In genomic region chr16:86215233-86215978, GRCh38 we compare ENCODE assay signal across 20 cellular contexts.
DNase-seq lines count a peak whose midpoint lies in the region; ATAC-seq, FAIRE-seq and TF ChIP-seq lines count a peak whose summit lies in the region.
"Had no signal": no experiment of that assay in that cellular context is flagged by ENCODE, and none has a peak within 500 bp of the region (broad histone marks: within the 10 kb centered on the region; RNA-seq: fewer than 3 reads in every experiment).

No MANE protein-coding gene starts in this region.

- CTCF ChIA-PET in H1 (lab: Charles Lee; ENCODE audit: partially characterized antibody), result interaction anchor here (0.9 to 1.2 kb wide), 2 partner anchors 36 to 303 kb away, joined by 3 to 4 read pairs; no protein-coding TSS in a partner anchor

- no peak overlapping the region for H3K18ac ChIP-seq in H1 (ENCODE audit: extremely low read depth, low read length)

- H3K9me3 Mint-ChIP-seq in neural crest cell, result peaks cover 10% of the 10 kb centered on the region
- peaks cover 4% of the 10 kb centered on the region for H3K9me3 Mint-ChIP-seq in osteocyte (ENCODE audit: unreplicated experiment)

- peak; percentile 15 for DNase-seq in RWPE2 (ENCODE audit: low spot score)
- DNase-seq in H1 (ENCODE audit: low read depth in 1 of 2, low spot score in 2 of 2), result no peak
- no peak for DNase-seq in neural crest cell (ENCODE audit: low read depth, low spot score)
- DNase-seq in upper lobe of right lung, result no peak
- no peak for DNase-seq in osteocyte (ENCODE audit: extremely low spot score, unreplicated experiment)
- no peak for DNase-seq in posterior vena cava (ENCODE audit: low spot score)
- DNase-seq: activated CD8-positive, alpha-beta T cell treated with anti-CD3 and anti-CD28 coated beads for 36 hours; activated T-cell treated with anti-CD3 and anti-CD28 coated beads, Interleukin-2, amount 50 U/mL, for 1 hour; CD4-positive, alpha-beta memory T cell; DMS53; GF-D8; NCI-H1694 treated with DMSO at 0.1 percent for 48 hours; NCI-H526; RPMI8226; T-helper 9 cell had no signal

- no peaks in the 10 kb centered on the region for H3K79me2 ChIP-seq in H1 (ENCODE audit: control insufficient read depth in 1 of 2, insufficient read depth in 2 of 2, low read length in 2 of 2)

- H3K4ac ChIP-seq in H1 (replicated peaks; ENCODE audit: insufficient read length, low read depth, low read length), result peak overlapping the region; percentile 44

- H3K4me1 Mint-ChIP-seq in neural crest cell (no peaks in the 10 kb centered on the region), osteocyte (ENCODE audit: unreplicated experiment) (no peaks in the 10 kb centered on the region)

- H3K23me2 ChIP-seq in H1 (ENCODE audit: low read depth, low read length), result no peaks in the 10 kb centered on the region

- H2BK20ac ChIP-seq in H1 (ENCODE audit: low read length), result no peak overlapping the region

- no peak overlapping the region for H4K91ac ChIP-seq in H1 (replicated peaks; ENCODE audit: insufficient read length, low read length)

- no peak overlapping the region for H3K4me2 ChIP-seq in H1 (ENCODE audit: insufficient read depth in 1 of 2, low read depth in 2 of 2, low read length in 2 of 2)
- H3K4me2 ChIP-seq: KMS-11 had no signal

- H3K36me3 ChIP-seq in RWPE2 (ENCODE audit: low read depth) (no peaks in the 10 kb centered on the region), H1 (ENCODE audit: control insufficient read depth in 2 of 4, insufficient read depth in 4 of 4, low read length in 3 of 4) (no peaks in the 10 kb centered on the region), upper lobe of right lung (no peaks in the 10 kb centered on the region)
- H3K36me3 ChIP-seq: heart right ventricle, neutrophil had no signal

- intact Hi-C loops in upper lobe of right lung (cut with DNase I) (no loop called here), posterior vena cava (cut with DNase I) (no loop called here)

- no peak overlapping the region for H4K5ac ChIP-seq in H1 (ENCODE audit: insufficient read length, low read depth, low read length)

- no peak for TF ChIP-seq EP300 in H1 (IDR thresholded peaks at IDR 0.05; ENCODE audit: borderline replicate concordance in 1 of 2, low read depth in 2 of 2, low read length in 2 of 2)

- no peak overlapping the region for H2BK15ac ChIP-seq in H1 (ENCODE audit: low read length)

- FAIRE-seq in H1 (lab: Jason Lieb, UNC), result no peak

- POLR2A ChIA-PET in H1 (lab: Charles Lee; ENCODE audit: partially characterized antibody), result no interaction called here

- ATAC-seq in RWPE2 (ENCODE audit: low read depth), result no peak
- no peak for ATAC-seq in upper lobe of right lung
- no peak for ATAC-seq in GM18907 (IDR thresholded peaks at IDR 0.05; ENCODE audit: unreplicated experiment)
- ATAC-seq: activated CD8-positive, alpha-beta T cell treated with anti-CD3 and anti-CD28 coated beads for 36 hours had no signal

- no peak overlapping the region for H3K14ac ChIP-seq in H1 (ENCODE audit: insufficient read length)

- no peak for TF ChIP-seq POLR2A in H1 (IDR thresholded peaks at IDR 0.05; ENCODE audit: control extremely low read depth in 1 of 2, low read depth in 2 of 2, low read length in 2 of 2)

- no peaks in the 10 kb centered on the region for H3K9me3 ChIP-seq in RWPE2 (ENCODE audit: severe bottlenecking)
- H3K9me3 ChIP-seq in H1 (ENCODE audit: insufficient read depth in 2 of 2, low read depth in 1 of 2, low read length in 1 of 2), result peaks cover 0 to 3% of the 10 kb centered on the region in 2 experiments; a peak in 1 of 4 replicates
- H3K9me3 ChIP-seq in upper lobe of right lung, result no peaks in the 10 kb centered on the region
- H3K9me3 ChIP-seq: neutrophil had no signal

- H3K27ac Mint-ChIP-seq in neural crest cell (ENCODE audit: unreplicated experiment), result peak overlapping the region; percentile 47
- H3K27ac Mint-ChIP-seq in osteocyte (ENCODE audit: unreplicated experiment), result no peak overlapping the region
- H3K27ac Mint-ChIP-seq: activated CD8-positive, alpha-beta T cell treated with anti-CD3 and anti-CD28 coated beads for 36 hours; CD4-positive, alpha-beta memory T cell; dendritic cell treated with granulocyte-macrophage colony-stimulating factor and Interleukin-4, amounts not matched to agents 40 ng/mL and 50 ng/mL, for 4 days had no signal

- no peak overlapping the region for H2AK5ac ChIP-seq in H1 (ENCODE audit: low read depth, low read length)

- H4K8ac ChIP-seq in H1 (ENCODE audit: extremely low read depth, insufficient read depth, low read length), result no peak overlapping the region

- H3K4me3 ChIP-seq in RWPE2 (ENCODE audit: severe bottlenecking), result no peak overlapping the region
- H3K4me3 ChIP-seq in H1 (ENCODE audit: extremely low read depth in 1 of 4, insufficient read depth in 2 of 4, low read depth in 3 of 4, low read length in 4 of 4), result no peak overlapping the region
- no peak overlapping the region for H3K4me3 ChIP-seq in upper lobe of right lung
- H3K4me3 ChIP-seq: heart right ventricle had no signal

- H3K4me1 ChIP-seq in RWPE2 (ENCODE audit: insufficient read depth, poor library complexity, severe bottlenecking) (no peaks in the 10 kb centered on the region), H1 (replicated peaks in 1 of 4; ENCODE audit: control insufficient read depth in 3 of 4, insufficient read depth in 4 of 4, low read length in 3 of 4) (no peaks in the 10 kb centered on the region; a peak in 1 of 7 replicates), upper lobe of right lung (peaks cover 17% of the 10 kb centered on the region)

- TF ChIP-seq CTCF in RWPE2 (IDR thresholded peaks at IDR 0.05; ENCODE audit: poor library complexity, severe bottlenecking) (no peak), H1 (IDR thresholded peaks at IDR 0.05; ENCODE audit: control extremely low read depth in 1 of 3, insufficient read depth in 1 of 3, low read depth in 1 of 3, low read length in 3 of 3) (no peak), neural crest cell (conservative IDR thresholded peaks at IDR 0.05) (no peak), upper lobe of right lung (IDR thresholded peaks at IDR 0.05) (no peak), osteocyte (IDR thresholded peaks at IDR 0.05) (no peak)

- H3K56ac ChIP-seq in H1 (replicated peaks; ENCODE audit: insufficient read length, low read depth, low read length), result no peak overlapping the region

- H3K9ac ChIP-seq in H1 (replicated peaks in 1 of 4; ENCODE audit: extremely low read depth in 1 of 4, low read depth in 3 of 4, low read length in 3 of 4), result no peak overlapping the region
- H3K9ac ChIP-seq: KMS-11 had no signal

- H3K27me3 Mint-ChIP-seq in neural crest cell (ENCODE audit: low read depth) (peaks cover 16% of the 10 kb centered on the region), osteocyte (ENCODE audit: unreplicated experiment) (peaks cover 9% of the 10 kb centered on the region)

- H3K36me3 Mint-ChIP-seq in neural crest cell (ENCODE audit: low read depth), result no peaks in the 10 kb centered on the region
- no peaks in the 10 kb centered on the region for H3K36me3 Mint-ChIP-seq in osteocyte (ENCODE audit: unreplicated experiment)
- H3K36me3 Mint-ChIP-seq: CD4-positive, alpha-beta memory T cell had no signal

- 85% methylated on average over 13 of the region's 13 CpGs; no CpG with 5 or more reads in 1 of the 2 experiments for WGBS in H1 (ENCODE audit: extremely low coverage in 1 of 2, insufficient coverage in 1 of 2, insufficient read length in 1 of 2, insufficient replicate concordance in 2 of 2, low coverage in 1 of 2, low lambda C conversion rate in 2 of 2, missing lambda C conversion rate in 1 of 2), 2 experiments

- H3K27ac ChIP-seq in RWPE2 (ENCODE audit: poor library complexity, severe bottlenecking) (no peak overlapping the region), H1 (ENCODE audit: low read depth, low read length) (no peak overlapping the region), upper lobe of right lung (peak overlapping the region; percentile 36)
- H3K27ac ChIP-seq: KMS-11, neutrophil had no signal

- peaks cover 26% of the 10 kb centered on the region for H3K27me3 ChIP-seq in RWPE2 (ENCODE audit: insufficient read depth, poor library complexity, severe bottlenecking)
- no peaks in the 10 kb centered on the region; a peak in 1 of 7 replicates for H3K27me3 ChIP-seq in H1 (replicated peaks in 1 of 4; ENCODE audit: control insufficient read depth in 3 of 4, extremely low read depth in 1 of 4, insufficient read depth in 3 of 4, low read length in 3 of 4)
- no peaks in the 10 kb centered on the region for H3K27me3 ChIP-seq in upper lobe of right lung
- H3K27me3 ChIP-seq: neutrophil had no signal

- H2BK120ac ChIP-seq in H1 (replicated peaks; ENCODE audit: low read depth, low read length), result no peak overlapping the region

- no peak overlapping the region for H2AFZ ChIP-seq in H1 (ENCODE audit: low read length)

- H2BK5ac ChIP-seq in H1 (ENCODE audit: low read depth, low read length), result 0 out of 2 replicates have a peak overlapping the region, but pooled peaks have one; percentile 44

- no peaks in the 10 kb centered on the region for H4K20me1 ChIP-seq in H1 (replicated peaks in 1 of 2; ENCODE audit: control insufficient read depth in 1 of 2, insufficient read depth in 2 of 2, low read length in 2 of 2)

- H3K4me3 Mint-ChIP-seq in neural crest cell (no peak overlapping the region), osteocyte (ENCODE audit: unreplicated experiment) (no peak overlapping the region)
- H3K4me3 Mint-ChIP-seq: activated CD8-positive, alpha-beta T cell treated with anti-CD3 and anti-CD28 coated beads for 36 hours; CD4-positive, alpha-beta memory T cell; dendritic cell treated with granulocyte-macrophage colony-stimulating factor and Interleukin-4, amounts not matched to agents 40 ng/mL and 50 ng/mL, for 4 days had no signal

- no peak overlapping the region for H3K23ac ChIP-seq in H1 (ENCODE audit: insufficient read length)

- no peaks in the 10 kb centered on the region; the same call in none of the 2 replicates for H3K79me1 ChIP-seq in H1 (ENCODE audit: low read depth, low read length)

- peak overlapping the region; percentile 68; the same call in 1 of the 2 replicates for H2BK12ac ChIP-seq in H1 (ENCODE audit: low read depth, low read length)

- TF ChIP-seq RAD21 in H1 (IDR thresholded peaks at IDR 0.05 in 1 of 2, conservative IDR thresholded peaks at IDR 0.05 in 1 of 2; ENCODE audit: low read depth in 2 of 2, low read length in 2 of 2), result no peak

TF ChIP-seq in H1, 55 proteins besides CTCF, POLR2A, EP300 and RAD21 (continues in another document):
- TF ChIP-seq CTBP2 (IDR thresholded peaks at IDR 0.05; ENCODE audit: borderline replicate concordance, insufficient read depth, insufficient read length, low read length), result no peak
- no peak for TF ChIP-seq KDM5A (IDR thresholded peaks at IDR 0.05; ENCODE audit: low read length)
- TF ChIP-seq CHD1 (IDR thresholded peaks at IDR 0.05; ENCODE audit: low read depth, low read length), result no peak
- no peak for TF ChIP-seq BACH1 (IDR thresholded peaks at IDR 0.05; ENCODE audit: low read length)
